Comparison of ENCODE assay signal across 22 cellular contexts in the genomic region with DNA sequence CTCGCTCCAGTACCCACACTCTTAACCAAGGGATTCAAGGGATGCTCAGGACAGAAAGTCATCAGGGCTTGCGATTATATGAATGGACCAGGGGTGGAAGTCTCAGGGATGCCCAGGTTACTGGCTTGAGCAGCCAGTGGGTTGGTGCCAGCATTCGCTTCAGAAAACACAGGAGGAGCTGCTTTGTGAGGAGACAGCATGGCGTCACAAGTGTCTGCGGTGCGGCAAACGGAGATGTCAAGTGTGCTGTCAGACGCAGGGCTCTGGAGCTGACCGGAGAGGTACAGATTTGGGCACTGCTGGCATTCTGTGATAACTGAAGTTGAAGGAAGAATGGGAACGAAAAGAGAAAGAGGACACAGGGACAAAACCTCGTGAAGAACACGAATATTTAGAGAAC. TPM values are rescaled to one million over a fixed set of nuclear protein-coding genes. Genes with fewer than 3 reads are reported as not detected.
"Had no signal": no experiment of that assay in that cellular context is flagged by ENCODE, and none has a peak within 500 bp of the region (broad histone marks: within the 10 kb centered on the region; RNA-seq: fewer than 3 reads in every experiment).

No MANE protein-coding gene starts in this region.

- H3K4me3 ChIP-seq: esophagus muscularis mucosa, gastrocnemius medialis, lung, prostate gland, right lobe of liver, stomach, thoracic aorta, transverse colon had no signal

- H3K9ac ChIP-seq: parathyroid adenoma had no signal

- H3K27ac ChIP-seq: epithelial cell of prostate, esophagus muscularis mucosa, gastrocnemius medialis, parathyroid adenoma, prostate gland, right lobe of liver, stomach, thoracic aorta, transverse colon had no signal

- H3K27ac Mint-ChIP-seq: naive B cell, nephron had no signal

- H3K4me3 Mint-ChIP-seq: nephron had no signal

- H3K9me3 Mint-ChIP-seq: naive B cell, nephron had no signal

- H3K9me3 ChIP-seq: esophagus muscularis mucosa, gastrocnemius medialis, prostate gland, right lobe of liver, stomach, thoracic aorta, transverse colon had no signal

- H3K36me3 ChIP-seq: esophagus muscularis mucosa, gastrocnemius medialis, prostate gland, right lobe of liver, stomach, thoracic aorta, transverse colon had no signal

- H2AFZ ChIP-seq: parathyroid adenoma had no signal

- H3K79me2 ChIP-seq: parathyroid adenoma had no signal

- ATAC-seq: gastrocnemius medialis, left colon, left ventricle myocardium superior, right lobe of liver had no signal

- H3K36me3 Mint-ChIP-seq: naive B cell had no signal

- DNase-seq: effector memory CD4-positive, alpha-beta T cell; gastrocnemius medialis; left colon; left ventricle myocardium superior; mesendoderm; naive B cell; retina; right lobe of liver; stimulated activated CD4-positive, alpha-beta T cell treated with anti-CD3 and anti-CD28 coated beads, Interleukin-2, amount 100 ng/mL, for 24 hours; stimulated activated CD4-positive, alpha-beta T cell treated with anti-CD3 and anti-CD28 coated beads, Interleukin-4, amount 100 ng/mL, for 4 hours; stimulated activated naive CD4-positive, alpha-beta T cell; stomach; substantia nigra; transverse colon had no signal

- H3K4me1 ChIP-seq: gastrocnemius medialis, prostate gland had no signal

RNA-seq across cellular contexts. Expression of gene MARCHF10, which starts 4.1 kb away (rescaled TPM):
- total RNA-seq: gastrocnemius medialis, left colon, left ventricle myocardium superior, right lobe of liver, skeletal muscle tissue, thoracic aorta had no signal
